17 cellular contexts compared by ENCODE assay signal in genomic region chr6:37612475-37612874, GRCh38.
DNase-seq lines count a peak whose midpoint lies in the region; ATAC-seq and TF ChIP-seq lines count a peak whose summit lies in the region.
"Had no signal": no experiment of that assay in that cellular context is flagged by ENCODE, and none has a peak within 500 bp of the region (broad histone marks: within the 10 kb centered on the region; RNA-seq: fewer than 3 reads in every experiment).

No MANE protein-coding gene starts in this region.

- no peak for TF ChIP-seq POLR2A in HCT116 (IDR thresholded peaks at IDR 0.05; ENCODE audit: borderline replicate concordance, extremely low read depth, insufficient read depth, insufficient read length)
- TF ChIP-seq POLR2A in body of pancreas (IDR thresholded peaks at IDR 0.05): no peak

- no TSS peak for BruUV-seq in HCT116 (replicated peaks; lab: Mats Ljungman, UMichigan)

- no peak overlapping the region for H3K4me3 Mint-ChIP-seq in CD14-positive monocyte
- H3K4me3 Mint-ChIP-seq: CD8-positive, alpha-beta T cell; H9 had no signal

- no peaks in the 10 kb centered on the region for H3K36me3 Mint-ChIP-seq in CD14-positive monocyte
- H3K36me3 Mint-ChIP-seq: CD8-positive, alpha-beta T cell had no signal

- POLR2A ChIA-PET in HCT116 (lab: Charles Lee): no interaction called here

- ATAC-seq in HCT116 (no peak), HG03565 (IDR thresholded peaks at IDR 0.05; ENCODE audit: unreplicated experiment) (no peak), body of pancreas (no peak)
- ATAC-seq: CD8-positive, alpha-beta T cell had no signal

- H3K4me1 ChIP-seq in HCT116 (ENCODE audit: control insufficient read depth in 1 of 2, insufficient read depth in 2 of 2, low read length in 2 of 2): peaks cover 20 to 53% of the 10 kb centered on the region in 2 experiments
- H3K4me1 ChIP-seq in adipocyte (ENCODE audit: control insufficient read depth, insufficient read depth, low read length): peaks cover 4% of the 10 kb centered on the region
- H3K4me1 ChIP-seq in body of pancreas: no peaks in the 10 kb centered on the region

- no peaks in the 10 kb centered on the region for H3K27me3 ChIP-seq in HCT116 (ENCODE audit: insufficient read depth, low read length)
- no peaks in the 10 kb centered on the region for H3K27me3 ChIP-seq in adipocyte (replicated peaks; ENCODE audit: control insufficient read depth, insufficient read depth, low read length)
- no peaks in the 10 kb centered on the region for H3K27me3 ChIP-seq in body of pancreas
- H3K27me3 ChIP-seq: BE2C had no signal

- H3K9ac ChIP-seq in HCT116 (ENCODE audit: low read length) (no peak overlapping the region), adipocyte (ENCODE audit: low read length) (no peak overlapping the region)

- H3K9me2 ChIP-seq in HCT116 (ENCODE audit: insufficient read depth): no peaks in the 10 kb centered on the region

- no peaks in the 10 kb centered on the region for H3K4me1 Mint-ChIP-seq in CD14-positive monocyte

- WGBS in body of pancreas, 2 donors: 52 to 66% methylated on average over 2 to 3 of the region's 3 CpGs

- H3K79me2 ChIP-seq in HCT116 (ENCODE audit: insufficient read depth, low read length): no peaks in the 10 kb centered on the region

- no peak overlapping the region for H3K27ac Mint-ChIP-seq in CD14-positive monocyte
- H3K27ac Mint-ChIP-seq: CD8-positive, alpha-beta T cell; H9 had no signal

- RAD21 ChIA-PET in HCT116 (lab: Charles Lee; ENCODE audit: low non-redundant PET in 1 of 2, low total read pairs in 2 of 2, uncharacterized antibody in 2 of 2, unreplicated experiment in 2 of 2): no interaction called here

- peaks cover 12 to 28% (median 15%) of the 10 kb centered on the region in 3 donors for H3K27me3 Mint-ChIP-seq in CD14-positive monocyte (ENCODE audit: low read depth in 3 of 3)

- no peak for TF ChIP-seq RAD21 in HCT116 (IDR thresholded peaks at IDR 0.05; ENCODE audit: low read depth)

- TF ChIP-seq CTCF in HCT116 (IDR thresholded peaks at IDR 0.05 in 2 of 3, conservative IDR thresholded peaks at IDR 0.05 in 1 of 3; ENCODE audit: borderline replicate concordance in 1 of 3, insufficient read depth in 1 of 3, low read depth in 2 of 3, low read length in 2 of 3) (no peak), fibroblast of the aortic adventitia (IDR thresholded peaks at IDR 0.05; ENCODE audit: insufficient read depth, low read length) (no peak), body of pancreas (IDR thresholded peaks at IDR 0.05) (no peak), CD14-positive monocyte (IDR thresholded peaks at IDR 0.05) (no peak)

- H3K27ac ChIP-seq in HCT116 (ENCODE audit: low read depth, low read length) (no peak overlapping the region), body of pancreas (no peak overlapping the region)

- no peak overlapping the region for H3K4me3 ChIP-seq in HCT116 (replicated peaks in 1 of 2; ENCODE audit: low read depth in 1 of 2, low read length in 2 of 2)
- H3K4me3 ChIP-seq in adipocyte (ENCODE audit: low read length): no peak overlapping the region
- no peak overlapping the region for H3K4me3 ChIP-seq in fibroblast of the aortic adventitia (ENCODE audit: low read depth, low read length)
- no peak overlapping the region for H3K4me3 ChIP-seq in body of pancreas

- H3K9me3 ChIP-seq in HCT116 (ENCODE audit: control insufficient read depth in 1 of 2, insufficient read depth in 1 of 2, low read depth in 1 of 2, low read length in 2 of 2): no peaks in the 10 kb centered on the region
- no peaks in the 10 kb centered on the region for H3K9me3 ChIP-seq in adipocyte (ENCODE audit: control insufficient read depth, low read length)
- H3K9me3 ChIP-seq in body of pancreas: no peaks in the 10 kb centered on the region
- H3K9me3 ChIP-seq: BE2C had no signal

- peak overlapping the region; percentile 5 for H3K4me2 ChIP-seq in HCT116 (ENCODE audit: low read length)

- intact Hi-C loops in HCT116 (cut with micrococcal nuclease) (no loop called here), posterior cingulate gyrus (cut with DNase I) (no loop called here), body of pancreas (cut with DNase I) (no loop called here), CD14-positive monocyte (cut with micrococcal nuclease) (loop anchor here in 1 of 2 donors (5.0 kb wide), 1 partner anchor 35 kb away; no protein-coding TSS in a partner anchor)

- CTCF ChIA-PET in HCT116 (lab: Charles Lee): no interaction called here

- H2AFZ ChIP-seq in HCT116 (ENCODE audit: low read depth, low read length, poor library complexity, severe bottlenecking): no peak overlapping the region

- no peaks in the 10 kb centered on the region for H4K20me1 ChIP-seq in HCT116 (ENCODE audit: insufficient read depth)

- H3K9me3 Mint-ChIP-seq in CD14-positive monocyte: peaks cover 0 to 6% (median 0%) of the 10 kb centered on the region in 7 donors
- H3K9me3 Mint-ChIP-seq: CD8-positive, alpha-beta T cell; H9 had no signal

- H3K36me3 ChIP-seq in HCT116 (ENCODE audit: control insufficient read depth in 1 of 2, insufficient read depth in 2 of 2, low read length in 2 of 2): no peaks in the 10 kb centered on the region
- H3K36me3 ChIP-seq in adipocyte (ENCODE audit: control insufficient read depth, insufficient read depth, low read length, severe bottlenecking): no peaks in the 10 kb centered on the region
- H3K36me3 ChIP-seq in body of pancreas (replicated peaks in 1 of 2; ENCODE audit: insufficient read depth in 1 of 2, low read depth in 2 of 2): no peaks in the 10 kb centered on the region
- H3K36me3 ChIP-seq: BE2C had no signal

- DNase-seq in EH (ENCODE audit: low read depth) (peak; percentile 51), HCT116 (ENCODE audit: low read depth, low spot score) (no peak), adipocyte (ENCODE audit: low read depth) (peak; percentile 22), fibroblast of the aortic adventitia (ENCODE audit: low read depth) (peak; percentile 6), posterior cingulate gyrus (no peak), body of pancreas (no peak), CD14-positive monocyte (ENCODE audit: low spot score) (no peak)
- DNase-seq: ACHN; BE2C; CD8-positive, alpha-beta T cell; H9; NCI-H1092 treated with DMSO at 0.1 percent for 48 hours; NCI-H1694 treated with DMSO at 0.1 percent for 48 hours; NCI-H446; NCI-H774; SIG-M5 had no signal

TF ChIP-seq in HCT116, 20 proteins besides CTCF, POLR2A, EP300 and RAD21:
- no peak for TF ChIP-seq TCF7L2 (IDR thresholded peaks at IDR 0.05; ENCODE audit: borderline replicate concordance, extremely low read depth, insufficient read depth, insufficient read length)
- TF ChIP-seq ATF3 (IDR thresholded peaks at IDR 0.05): no peak
- no peak for TF ChIP-seq CEBPB (IDR thresholded peaks at IDR 0.05; ENCODE audit: low read depth)
- TF ChIP-seq ELF1 (IDR thresholded peaks at IDR 0.05; ENCODE audit: borderline replicate concordance, low read depth): no peak
- no peak for TF ChIP-seq FOSL1 (IDR thresholded peaks at IDR 0.05; ENCODE audit: low read depth)
- TF ChIP-seq EGR1 (IDR thresholded peaks at IDR 0.05; ENCODE audit: low read depth): no peak
- no peak for TF ChIP-seq EZH2phosphoT487 (IDR thresholded peaks at IDR 0.05; ENCODE audit: borderline replicate concordance)
- TF ChIP-seq EZH2 (IDR thresholded peaks at IDR 0.05): no peak
TF ChIP-seq in HCT116: peak in this region for 0.

Comparison
In these comparisons a context has a peak if more than half of its experiments do, and no peak if none do; other contexts are left out.
1. DNase-seq: peak in EH (single experiment), adipocyte (single experiment) and fibroblast of the aortic adventitia (single experiment); none in HCT116 (single experiment), posterior cingulate gyrus (0 of 10), body of pancreas (0 of 4) and CD14-positive monocyte (single experiment).